13 cellular contexts compared by ENCODE assay signal in genomic region chr3:141306276-141306675, GRCh38.
A peak's percentile ranks its signal among the peaks of the same experiment; 100 is the strongest.
DNase-seq lines count a peak whose midpoint lies in the region; ATAC-seq and TF ChIP-seq lines count a peak whose summit lies in the region.
"Had no signal": no experiment of that assay in that cellular context is flagged by ENCODE, and none has a peak within 500 bp of the region (broad histone marks: within the 10 kb centered on the region; RNA-seq: fewer than 3 reads in every experiment).

No MANE protein-coding gene starts in this region.

- TF ChIP-seq CTCF in activated CD8-positive, alpha-beta T cell treated with anti-CD3 and anti-CD28 coated beads for 36 hours (IDR thresholded peaks at IDR 0.05) = no peak

- POLR2A ChIA-PET in activated CD8-positive, alpha-beta T cell treated with anti-CD3 and anti-CD28 coated beads for 36 hours (lab: Charles Lee) = interaction anchor here (0.7 to 2.2 kb wide), 2 partner anchors 17 to 149 kb away, joined by 3 to 7 read pairs; no protein-coding TSS in a partner anchor
- POLR2A ChIA-PET in activated CD8-positive, alpha-beta T cell treated with anti-CD3 and anti-CD28 coated beads, Interleukin-2, amount 10 ng/mL, durations not matched to agents 7 days and 5 days (lab: Charles Lee) = interaction anchor here (0.7 to 1.6 kb wide), 2 partner anchors 130 to 180 kb away, joined by 3 read pairs; no protein-coding TSS in a partner anchor
- POLR2A ChIA-PET in CD4-positive, alpha-beta memory T cell (lab: Charles Lee; ENCODE audit: partially characterized antibody) = interaction anchor here (1.0 to 5.4 kb wide), 12 partner anchors 9 to 570 kb away, joined by 3 to 31 read pairs (median 12); partner anchors contain the start of genes ATP1B3 and PXYLP1

- H3K27ac ChIP-seq in CD4-positive, alpha-beta memory T cell (ENCODE audit: low read depth, low read length) = no peak overlapping the region
- peak overlapping the region; percentile 74 for H3K27ac ChIP-seq in KOPT-K1 (ENCODE audit: low read depth, low read length, poor library complexity, severe bottlenecking)
- H3K27ac ChIP-seq: PC-9 had no signal

- no peaks in the 10 kb centered on the region for H3K36me3 ChIP-seq in CD4-positive, alpha-beta memory T cell (ENCODE audit: insufficient read depth, low read length)
- no peaks in the 10 kb centered on the region for H3K36me3 ChIP-seq in KOPT-K1 (ENCODE audit: insufficient read depth, low read length)

- CTCF ChIA-PET in activated CD8-positive, alpha-beta T cell treated with anti-CD3 and anti-CD28 coated beads for 36 hours (lab: Charles Lee) = interaction anchor here (1.1 to 19.4 kb wide), 12 partner anchors 9 to 253 kb away, joined by 3 to 418 read pairs (median 8); partner anchors contain the start of genes PXYLP1 and ZBTB38
- CTCF ChIA-PET in activated CD8-positive, alpha-beta T cell treated with anti-CD3 and anti-CD28 coated beads, Interleukin-2, amount 10 ng/mL, durations not matched to agents 7 days and 5 days (lab: Charles Lee) = interaction anchor here (1.0 to 10.6 kb wide), 10 partner anchors 9 to 151 kb away, joined by 3 to 267 read pairs (median 6); partner anchors contain the start of gene PXYLP1
- CTCF ChIA-PET in CD4-positive, alpha-beta memory T cell (lab: Charles Lee; ENCODE audit: partially characterized antibody) = interaction anchor here (0.7 to 19.1 kb wide), 15 partner anchors 9 to 339 kb away, joined by 3 to 428 read pairs (median 9); partner anchors contain the start of genes PXYLP1 and ZBTB38

- peaks cover 49% of the 10 kb centered on the region for H3K4me1 ChIP-seq in CD4-positive, alpha-beta memory T cell (ENCODE audit: insufficient read depth, low read length)

- peaks cover 52% of the 10 kb centered on the region for H3K4me1 Mint-ChIP-seq in activated CD8-positive, alpha-beta T cell treated with anti-CD3 and anti-CD28 coated beads for 36 hours (ENCODE audit: low read depth)
- H3K4me1 Mint-ChIP-seq in activated CD8-positive, alpha-beta T cell treated with anti-CD3 and anti-CD28 coated beads, Interleukin-2, amount 10 ng/mL, durations not matched to agents 7 days and 5 days (ENCODE audit: low read depth) = peaks cover 63% of the 10 kb centered on the region
- peaks cover 28 to 56% (median 42%) of the 10 kb centered on the region in 4 donors for H3K4me1 Mint-ChIP-seq in CD4-positive, alpha-beta memory T cell
- peaks cover 47% of the 10 kb centered on the region for H3K4me1 Mint-ChIP-seq in activated naive CD8-positive, alpha-beta T cell treated with anti-CD3 and anti-CD28 coated beads for 36 hours

- H3K36me3 Mint-ChIP-seq in activated CD8-positive, alpha-beta T cell treated with anti-CD3 and anti-CD28 coated beads for 36 hours (ENCODE audit: low read depth) = peaks cover 8% of the 10 kb centered on the region
- no peaks in the 10 kb centered on the region for H3K36me3 Mint-ChIP-seq in activated CD8-positive, alpha-beta T cell treated with anti-CD3 and anti-CD28 coated beads, Interleukin-2, amount 10 ng/mL, durations not matched to agents 7 days and 5 days (ENCODE audit: low read depth)
- no peaks in the 10 kb centered on the region for H3K36me3 Mint-ChIP-seq in CD4-positive, alpha-beta memory T cell
- H3K36me3 Mint-ChIP-seq in activated naive CD8-positive, alpha-beta T cell treated with anti-CD3 and anti-CD28 coated beads for 36 hours = peaks cover 5% of the 10 kb centered on the region

- H3K4me3 Mint-ChIP-seq in activated CD8-positive, alpha-beta T cell treated with anti-CD3 and anti-CD28 coated beads for 36 hours = no peak overlapping the region
- H3K4me3 Mint-ChIP-seq in activated CD8-positive, alpha-beta T cell treated with anti-CD3 and anti-CD28 coated beads, Interleukin-2, amount 10 ng/mL, durations not matched to agents 7 days and 5 days = no peak overlapping the region
- H3K4me3 Mint-ChIP-seq in CD4-positive, alpha-beta memory T cell = peak overlapping the region in 2 of 8 donors; percentile 76 to 79
- H3K4me3 Mint-ChIP-seq in activated naive CD8-positive, alpha-beta T cell treated with anti-CD3 and anti-CD28 coated beads for 36 hours = no peak overlapping the region
- H3K4me3 Mint-ChIP-seq: CD14-positive monocyte had no signal

- H3K9me3 ChIP-seq in CD4-positive, alpha-beta memory T cell (ENCODE audit: control insufficient read depth in 1 of 2, low read length in 2 of 2) = no peaks in the 10 kb centered on the region
- no peaks in the 10 kb centered on the region for H3K9me3 ChIP-seq in KOPT-K1 (ENCODE audit: insufficient read depth, low read length, poor library complexity, severe bottlenecking)

- H3K4me3 ChIP-seq in CD4-positive, alpha-beta memory T cell (ENCODE audit: low read length in 2 of 2) = no peak overlapping the region
- H3K4me3 ChIP-seq: PC-9 had no signal

- no peak for DNase-seq in activated CD8-positive, alpha-beta T cell treated with anti-CD3 and anti-CD28 coated beads for 36 hours
- DNase-seq in activated CD8-positive, alpha-beta T cell treated with anti-CD3 and anti-CD28 coated beads, Interleukin-2, amount 10 ng/mL, durations not matched to agents 7 days and 5 days = no peak
- no peak for DNase-seq in CD4-positive, alpha-beta memory T cell
- DNase-seq in activated naive CD8-positive, alpha-beta T cell treated with anti-CD3 and anti-CD28 coated beads for 36 hours = no peak
- DNase-seq in MV-4-11 (lab: John Stamatoyannopoulos, UW) = no peak
- DNase-seq: H7, NCI-H1092, NCI-H1694 treated with DMSO at 0.1 percent for 48 hours, PC-9 had no signal

- H3K9me3 Mint-ChIP-seq in activated CD8-positive, alpha-beta T cell treated with anti-CD3 and anti-CD28 coated beads for 36 hours = no peaks in the 10 kb centered on the region
- H3K9me3 Mint-ChIP-seq in activated CD8-positive, alpha-beta T cell treated with anti-CD3 and anti-CD28 coated beads, Interleukin-2, amount 10 ng/mL, durations not matched to agents 7 days and 5 days (ENCODE audit: insufficient read depth) = no peaks in the 10 kb centered on the region
- H3K9me3 Mint-ChIP-seq in CD4-positive, alpha-beta memory T cell = no peaks in the 10 kb centered on the region
- H3K9me3 Mint-ChIP-seq in activated naive CD8-positive, alpha-beta T cell treated with anti-CD3 and anti-CD28 coated beads for 36 hours = no peaks in the 10 kb centered on the region
- H3K9me3 Mint-ChIP-seq: CD14-positive monocyte had no signal

- H3K27ac Mint-ChIP-seq in activated CD8-positive, alpha-beta T cell treated with anti-CD3 and anti-CD28 coated beads for 36 hours = peak overlapping the region; percentile 82
- H3K27ac Mint-ChIP-seq in activated CD8-positive, alpha-beta T cell treated with anti-CD3 and anti-CD28 coated beads, Interleukin-2, amount 10 ng/mL, durations not matched to agents 7 days and 5 days = no peak overlapping the region
- H3K27ac Mint-ChIP-seq in CD4-positive, alpha-beta memory T cell = peak overlapping the region; percentile 85 to 94 (median 91)
- H3K27ac Mint-ChIP-seq in activated naive CD8-positive, alpha-beta T cell treated with anti-CD3 and anti-CD28 coated beads for 36 hours = peak overlapping the region; percentile 82
- H3K27ac Mint-ChIP-seq: CD14-positive monocyte had no signal

- intact Hi-C loops in activated CD8-positive, alpha-beta T cell treated with anti-CD3 and anti-CD28 coated beads for 36 hours (cut with micrococcal nuclease) = loop anchor here (10.0 kb wide), 1 partner anchor 259 kb away; no protein-coding TSS in a partner anchor
- intact Hi-C loops in CD4-positive, alpha-beta memory T cell (cut with micrococcal nuclease) = no loop called here

- no peaks in the 10 kb centered on the region for H3K27me3 Mint-ChIP-seq in activated CD8-positive, alpha-beta T cell treated with anti-CD3 and anti-CD28 coated beads for 36 hours
- H3K27me3 Mint-ChIP-seq in activated CD8-positive, alpha-beta T cell treated with anti-CD3 and anti-CD28 coated beads, Interleukin-2, amount 10 ng/mL, durations not matched to agents 7 days and 5 days (ENCODE audit: low read depth) = no peaks in the 10 kb centered on the region
- H3K27me3 Mint-ChIP-seq in CD4-positive, alpha-beta memory T cell = no peaks in the 10 kb centered on the region
- H3K27me3 Mint-ChIP-seq in activated naive CD8-positive, alpha-beta T cell treated with anti-CD3 and anti-CD28 coated beads for 36 hours = no peaks in the 10 kb centered on the region

- H3K27me3 ChIP-seq in CD4-positive, alpha-beta memory T cell (ENCODE audit: insufficient read depth, low read length) = no peaks in the 10 kb centered on the region

- ATAC-seq in activated CD8-positive, alpha-beta T cell treated with anti-CD3 and anti-CD28 coated beads for 36 hours = no peak
- ATAC-seq in activated CD8-positive, alpha-beta T cell treated with anti-CD3 and anti-CD28 coated beads, Interleukin-2, amount 10 ng/mL, durations not matched to agents 7 days and 5 days = no peak
- no peak for ATAC-seq in GM19452 (IDR thresholded peaks at IDR 0.05; ENCODE audit: unreplicated experiment)
- ATAC-seq in HG03196 (IDR thresholded peaks at IDR 0.05; ENCODE audit: unreplicated experiment) = no peak
